In the genomic region with DNA sequence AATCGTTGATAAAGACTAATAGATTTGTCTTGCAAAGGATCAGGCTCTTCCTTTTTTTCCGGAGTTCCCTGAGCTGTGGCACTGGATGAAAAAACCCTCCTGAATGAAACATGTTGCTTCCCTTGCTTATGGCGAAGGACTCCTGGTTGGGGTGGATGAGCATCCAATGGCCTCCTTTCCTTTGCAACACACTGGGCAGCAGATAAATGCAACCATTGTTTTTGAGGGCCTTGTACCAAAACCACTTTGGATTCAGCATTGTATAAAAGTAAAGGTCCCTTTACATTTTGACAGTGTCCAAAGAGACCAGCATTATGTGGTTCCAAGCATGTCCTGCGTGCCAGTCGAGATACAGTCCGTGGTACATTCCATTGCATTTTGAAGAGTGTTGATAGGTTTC, we compare ENCODE assay signal across 24 cellular contexts.
"Had no signal": no experiment of that assay in that cellular context is flagged by ENCODE, and none has a peak within 500 bp of the region (broad histone marks: within the 10 kb centered on the region; RNA-seq: fewer than 3 reads in every experiment).

No MANE protein-coding gene starts in this region.

- H3K9me3 Mint-ChIP-seq: effector memory CD8-positive, alpha-beta T cell; naive B cell; natural killer cell treated with Interleukin-12 subunit alpha and Interleukin-12 subunit beta and Interleukin-15 and Interleukin-18, amount 100 ng/mL, for 72 hours; stimulated activated naive B cell treated with anti-CD40 and anti-IgM and Interleukin-4, amounts not matched to agents 10 μg/mL and 1 μg/mL and 100 μg/mL, for 72 hours; stimulated activated naive CD8-positive, alpha-beta T cell treated with anti-CD3 and anti-CD28 coated beads, Interleukin-15, Interleukin-2, amounts not matched to agents 100 ng/mL and 50 ng/mL, for 24 hours had no signal

- H3K36me3 Mint-ChIP-seq: naive B cell; natural killer cell treated with Interleukin-12 subunit alpha and Interleukin-12 subunit beta and Interleukin-15 and Interleukin-18, amount 100 ng/mL, for 72 hours had no signal

- H3K27me3 ChIP-seq: esophagus squamous epithelium, neutrophil, pancreas, right lobe of liver, suprapubic skin, thyroid gland had no signal

- H3K4me1 ChIP-seq: esophagus squamous epithelium, pancreas, right lobe of liver, suprapubic skin had no signal

- H3K9me3 ChIP-seq: esophagus squamous epithelium, mucosa of descending colon, neutrophil, pancreas, right lobe of liver, suprapubic skin, thyroid gland had no signal

- H3K27ac ChIP-seq: coronary artery, esophagus squamous epithelium, neutrophil, pancreas, right lobe of liver, suprapubic skin, thyroid gland had no signal

- H3K4me3 Mint-ChIP-seq: effector memory CD8-positive, alpha-beta T cell; mesothelial cell of epicardium; naive B cell; natural killer cell treated with Interleukin-12 subunit alpha and Interleukin-12 subunit beta and Interleukin-15 and Interleukin-18, amount 100 ng/mL, for 72 hours; neural crest cell; stimulated activated naive B cell treated with anti-CD40 and anti-IgM and Interleukin-4, amounts not matched to agents 10 μg/mL and 1 μg/mL and 100 μg/mL, for 72 hours; stimulated activated naive CD8-positive, alpha-beta T cell treated with anti-CD3 and anti-CD28 coated beads, Interleukin-15, Interleukin-2, amounts not matched to agents 100 ng/mL and 50 ng/mL, for 24 hours had no signal

- H3K36me3 ChIP-seq: neutrophil, pancreas, right lobe of liver, suprapubic skin, thyroid gland had no signal

- DNase-seq: dermis blood vessel endothelial cell; effector memory CD8-positive, alpha-beta T cell; erythroblast; esophagus squamous epithelium; mesenchymal stem cell; mucosa of descending colon; naive B cell; pancreas; right lobe of liver; small intestine; stimulated activated CD4-positive, alpha-beta T cell treated with anti-CD3 and anti-CD28 coated beads, Interleukin-15, amount 100 ng/mL, for 24 hours; stimulated activated CD4-positive, alpha-beta T cell treated with anti-CD3 and anti-CD28 coated beads, Interleukin-2, amount 100 ng/mL, for 48 hours; stimulated activated naive B cell treated with anti-CD40 and anti-IgM and Interleukin-4, amounts not matched to agents 10 μg/mL and 1 μg/mL and 100 μg/mL, for 72 hours; thyroid gland; trophoblast cell had no signal

- H3K27ac Mint-ChIP-seq: effector memory CD8-positive, alpha-beta T cell; mesothelial cell of epicardium; natural killer cell treated with Interleukin-12 subunit alpha and Interleukin-12 subunit beta and Interleukin-15 and Interleukin-18, amount 100 ng/mL, for 72 hours; progenitor cell of endocrine pancreas; stimulated activated naive B cell treated with anti-CD40 and anti-IgM and Interleukin-4, amounts not matched to agents 10 μg/mL and 1 μg/mL and 100 μg/mL, for 72 hours; stimulated activated naive CD8-positive, alpha-beta T cell treated with anti-CD3 and anti-CD28 coated beads, Interleukin-15, Interleukin-2, amounts not matched to agents 100 ng/mL and 50 ng/mL, for 24 hours had no signal

- H3K27me3 Mint-ChIP-seq: effector memory CD8-positive, alpha-beta T cell; naive B cell; natural killer cell treated with Interleukin-12 subunit alpha and Interleukin-12 subunit beta and Interleukin-15 and Interleukin-18, amount 100 ng/mL, for 72 hours; progenitor cell of endocrine pancreas; stimulated activated naive B cell treated with anti-CD40 and anti-IgM and Interleukin-4, amounts not matched to agents 10 μg/mL and 1 μg/mL and 100 μg/mL, for 72 hours; stimulated activated naive CD8-positive, alpha-beta T cell treated with anti-CD3 and anti-CD28 coated beads, Interleukin-15, Interleukin-2, amounts not matched to agents 100 ng/mL and 50 ng/mL, for 24 hours had no signal

- ATAC-seq: effector memory CD8-positive, alpha-beta T cell; mucosa of descending colon; natural killer cell treated with Interleukin-12 subunit alpha and Interleukin-12 subunit beta and Interleukin-15 and Interleukin-18, amount 100 ng/mL, for 72 hours; pancreas; right lobe of liver; stimulated activated naive B cell treated with anti-CD40 and anti-IgM and Interleukin-4, amounts not matched to agents 10 μg/mL and 1 μg/mL and 100 μg/mL, for 72 hours had no signal

- H3K4me3 ChIP-seq: coronary artery, esophagus squamous epithelium, lung, mucosa of descending colon, pancreas, right lobe of liver, suprapubic skin, thyroid gland had no signal
